ENCODE assay signal across 1 cellular context in the genomic region with DNA sequence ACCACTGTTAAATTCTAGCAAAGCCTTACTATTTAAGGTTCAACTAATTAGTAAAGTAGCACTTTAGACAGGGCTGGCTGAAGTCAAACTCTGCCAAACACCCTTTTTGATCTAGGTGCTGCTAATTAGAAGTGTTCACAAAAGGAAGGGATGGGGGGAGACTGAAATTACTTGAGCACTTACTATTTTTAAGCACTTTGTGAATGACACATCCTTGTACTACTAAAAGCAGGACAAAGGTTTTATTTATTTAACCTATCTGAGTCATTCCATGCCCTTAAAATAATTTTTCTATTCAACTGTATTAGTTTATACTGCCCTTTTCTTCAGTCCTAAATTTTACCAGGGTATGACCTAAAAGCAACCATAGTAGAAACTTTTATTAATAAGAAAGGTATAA.
TF ChIP-seq lines count a peak whose summit lies in the region.

No MANE protein-coding gene starts in this region.

TF ChIP-seq in HepG2, 621 proteins besides CTCF, POLR2A, EP300 and RAD21 (continued from another document):
- TF ChIP-seq, protein P1, sequence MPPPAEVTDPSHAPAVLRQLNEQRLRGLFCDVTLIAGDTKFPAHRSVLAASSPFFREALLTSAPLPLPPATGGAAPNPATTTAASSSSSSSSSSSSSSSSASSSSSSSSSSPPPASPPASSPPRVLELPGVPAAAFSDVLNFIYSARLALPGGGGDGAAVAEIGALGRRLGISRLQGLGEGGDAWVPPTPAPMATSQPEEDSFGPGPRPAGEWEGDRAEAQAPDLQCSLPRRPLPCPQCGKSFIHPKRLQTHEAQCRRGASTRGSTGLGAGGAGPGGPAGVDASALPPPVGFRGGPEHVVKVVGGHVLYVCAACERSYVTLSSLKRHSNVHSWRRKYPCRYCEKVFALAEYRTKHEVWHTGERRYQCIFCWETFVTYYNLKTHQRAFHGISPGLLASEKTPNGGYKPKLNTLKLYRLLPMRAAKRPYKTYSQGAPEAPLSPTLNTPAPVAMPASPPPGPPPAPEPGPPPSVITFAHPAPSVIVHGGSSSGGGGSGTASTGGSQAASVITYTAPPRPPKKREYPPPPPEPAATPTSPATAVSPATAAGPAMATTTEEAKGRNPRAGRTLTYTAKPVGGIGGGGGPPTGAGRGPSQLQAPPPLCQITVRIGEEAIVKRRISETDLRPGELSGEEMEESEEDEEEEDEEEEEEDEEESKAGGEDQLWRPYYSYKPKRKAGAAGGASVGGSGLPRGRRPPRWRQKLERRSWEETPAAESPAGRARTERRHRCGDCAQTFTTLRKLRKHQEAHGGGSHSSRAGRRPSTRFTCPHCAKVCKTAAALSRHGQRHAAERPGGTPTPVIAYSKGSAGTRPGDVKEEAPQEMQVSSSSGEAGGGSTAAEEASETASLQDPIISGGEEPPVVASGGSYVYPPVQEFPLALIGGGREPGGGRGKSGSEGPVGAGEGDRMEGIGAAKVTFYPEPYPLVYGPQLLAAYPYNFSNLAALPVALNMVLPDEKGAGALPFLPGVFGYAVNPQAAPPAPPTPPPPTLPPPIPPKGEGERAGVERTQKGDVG (CRISPR knock-in tag; IDR thresholded peaks at IDR 0.05; ENCODE audit: borderline replicate concordance): no peak
- TF ChIP-seq, protein P2, sequence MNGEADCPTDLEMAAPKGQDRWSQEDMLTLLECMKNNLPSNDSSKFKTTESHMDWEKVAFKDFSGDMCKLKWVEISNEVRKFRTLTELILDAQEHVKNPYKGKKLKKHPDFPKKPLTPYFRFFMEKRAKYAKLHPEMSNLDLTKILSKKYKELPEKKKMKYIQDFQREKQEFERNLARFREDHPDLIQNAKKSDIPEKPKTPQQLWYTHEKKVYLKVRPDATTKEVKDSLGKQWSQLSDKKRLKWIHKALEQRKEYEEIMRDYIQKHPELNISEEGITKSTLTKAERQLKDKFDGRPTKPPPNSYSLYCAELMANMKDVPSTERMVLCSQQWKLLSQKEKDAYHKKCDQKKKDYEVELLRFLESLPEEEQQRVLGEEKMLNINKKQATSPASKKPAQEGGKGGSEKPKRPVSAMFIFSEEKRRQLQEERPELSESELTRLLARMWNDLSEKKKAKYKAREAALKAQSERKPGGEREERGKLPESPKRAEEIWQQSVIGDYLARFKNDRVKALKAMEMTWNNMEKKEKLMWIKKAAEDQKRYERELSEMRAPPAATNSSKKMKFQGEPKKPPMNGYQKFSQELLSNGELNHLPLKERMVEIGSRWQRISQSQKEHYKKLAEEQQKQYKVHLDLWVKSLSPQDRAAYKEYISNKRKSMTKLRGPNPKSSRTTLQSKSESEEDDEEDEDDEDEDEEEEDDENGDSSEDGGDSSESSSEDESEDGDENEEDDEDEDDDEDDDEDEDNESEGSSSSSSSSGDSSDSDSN (CRISPR knock-in tag; IDR thresholded peaks at IDR 0.05): no peak
- TF ChIP-seq HNRNPH1 (optimal IDR thresholded peaks at IDR 0.05; ENCODE audit: low read depth, low read length) (no peak), ZNF468 (CRISPR knock-in tag; IDR thresholded peaks at IDR 0.05) (no peak), ZNF431 (CRISPR knock-in tag; IDR thresholded peaks at IDR 0.05; ENCODE audit: borderline replicate concordance, low read depth) (no peak), ZNF564 (CRISPR knock-in tag; IDR thresholded peaks at IDR 0.05) (no peak), POGZ (CRISPR knock-in tag; IDR thresholded peaks at IDR 0.05) (no peak), RARA (CRISPR knock-in tag; IDR thresholded peaks at IDR 0.05) (no peak), MZF1 (CRISPR knock-in tag; IDR thresholded peaks at IDR 0.05; ENCODE audit: borderline replicate concordance) (no peak), ZNF20 (CRISPR knock-in tag; IDR thresholded peaks at IDR 0.05) (no peak), ZNF562 (CRISPR knock-in tag; IDR thresholded peaks at IDR 0.05; ENCODE audit: borderline replicate concordance) (no peak), ZFP90 (CRISPR knock-in tag; IDR thresholded peaks at IDR 0.05; ENCODE audit: borderline replicate concordance) (no peak), YEATS2 (CRISPR knock-in tag; IDR thresholded peaks at IDR 0.05; ENCODE audit: borderline replicate concordance) (no peak)
- TF ChIP-seq, protein P3, sequence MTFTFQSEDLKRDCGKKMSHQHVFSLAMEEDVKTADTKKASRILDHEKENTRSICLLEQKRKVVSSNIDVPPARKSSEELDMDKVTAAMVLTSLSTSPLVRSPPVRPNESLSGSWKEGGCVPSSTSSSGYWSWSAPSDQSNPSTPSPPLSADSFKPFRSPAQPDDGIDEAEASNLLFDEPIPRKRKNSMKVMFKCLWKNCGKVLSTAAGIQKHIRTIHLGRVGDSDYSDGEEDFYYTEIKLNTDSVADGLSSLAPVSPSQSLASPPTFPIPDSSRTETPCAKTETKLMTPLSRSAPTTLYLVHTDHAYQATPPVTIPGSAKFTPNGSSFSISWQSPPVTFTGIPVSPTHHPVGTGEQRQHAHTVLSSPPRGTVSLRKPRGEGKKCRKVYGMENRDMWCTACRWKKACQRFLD (CRISPR knock-in tag; IDR thresholded peaks at IDR 0.05; ENCODE audit: borderline replicate concordance): no peak
